In genomic region chr10:132313865-132314264, GRCh38 we compare ENCODE assay signal across 37 cellular contexts.
"Had no signal": no experiment of that assay in that cellular context is flagged by ENCODE, and none has a peak within 500 bp of the region (broad histone marks: within the 10 kb centered on the region; RNA-seq: fewer than 3 reads in every experiment).

No MANE protein-coding gene starts in this region.

- H3K4me1 Mint-ChIP-seq: activated naive CD8-positive, alpha-beta T cell treated with anti-CD3 and anti-CD28 coated beads, Interleukin-2, amount 10 ng/mL, durations not matched to agents 7 days and 5 days; central memory CD8-positive, alpha-beta T cell had no signal

- DNase-seq: activated CD4-positive, alpha-beta memory T cell treated with anti-CD3 and anti-CD28 coated beads, Interleukin-2, amount 10 ng/mL, durations not matched to agents 7 days and 5 days; activated CD4-positive, alpha-beta T cell treated with anti-CD3 and anti-CD28 coated beads for 1 hour; activated CD4-positive, alpha-beta T cell treated with anti-CD3 and anti-CD28 coated beads for 36 hours; activated CD4-positive, alpha-beta T cell treated with anti-CD3 and anti-CD28 coated beads for 48 hours; activated CD4-positive, alpha-beta T cell treated with anti-CD3 and anti-CD28 coated beads, Interleukin-2, amount 10 ng/mL, durations not matched to agents 7 days and 5 days; activated CD4-positive, alpha-beta T cell treated with anti-CD3 and anti-CD28 coated beads, Interleukin-2, amount 50 U/mL, for 48 hours; activated CD4-positive, CD25-positive, alpha-beta regulatory T cell; activated CD8-positive, alpha-beta memory T cell treated with anti-CD3 and anti-CD28 coated beads for 24 hours; activated CD8-positive, alpha-beta memory T cell treated with anti-CD3 and anti-CD28 coated beads, Interleukin-2, amount 10 ng/mL, durations not matched to agents 7 days and 5 days; activated CD8-positive, alpha-beta memory T cell treated with anti-CD3 and anti-CD28 coated beads, Interleukin-2, amount 50 U/mL, for 48 hours; activated CD8-positive, alpha-beta T cell treated with anti-CD3 and anti-CD28 coated beads, Interleukin-2, amount 10 ng/mL, durations not matched to agents 7 days and 5 days; activated effector memory CD4-positive, alpha-beta T cell treated with Interleukin-2 at 50 U/mL for 16 hours; activated gamma-delta T cell; activated naive CD4-positive, alpha-beta T cell treated with anti-CD3 and anti-CD28 coated beads, Interleukin-2, amount 50 U/mL, for 16 hours; activated naive CD4-positive, alpha-beta T cell treated with Interleukin-2 at 50 U/mL for 16 hours; activated naive CD8-positive, alpha-beta T cell treated with anti-CD3 and anti-CD28 coated beads, Interleukin-2, amount 10 ng/mL, durations not matched to agents 7 days and 5 days; activated naive CD8-positive, alpha-beta T cell treated with anti-CD3 and anti-CD28 coated beads, Interleukin-2, amount 50 U/mL, for 24 hours; activated T-cell treated with anti-CD3 and anti-CD28 coated beads, Interleukin-2, amount 50 U/mL, for 24 hours; activated T-cell treated with anti-CD3 and anti-CD28 coated beads, Interleukin-2, amount 50 U/mL, for 48 hours; amygdala; anterior cingulate cortex; caudate nucleus; cerebellar nuclear complex; SW 1271; T-helper 1 cell; T-helper 2 cell; T-helper 9 cell; WERI-Rb-1 had no signal

- H3K36me3 Mint-ChIP-seq: activated naive CD8-positive, alpha-beta T cell; activated naive CD8-positive, alpha-beta T cell treated with anti-CD3 and anti-CD28 coated beads, Interleukin-2, amount 10 ng/mL, durations not matched to agents 7 days and 5 days; brain; WTC11 had no signal

- H3K4me3 Mint-ChIP-seq: activated CD4-positive, alpha-beta memory T cell treated with anti-CD3 and anti-CD28 coated beads, Interleukin-2, amount 10 ng/mL, durations not matched to agents 7 days and 5 days; activated CD4-positive, alpha-beta T cell treated with anti-CD3 and anti-CD28 coated beads for 36 hours; activated CD4-positive, alpha-beta T cell treated with anti-CD3 and anti-CD28 coated beads, Interleukin-2, amount 10 ng/mL, durations not matched to agents 7 days and 5 days; activated CD8-positive, alpha-beta memory T cell treated with anti-CD3 and anti-CD28 coated beads, Interleukin-2, amount 10 ng/mL, durations not matched to agents 7 days and 5 days; activated CD8-positive, alpha-beta T cell treated with anti-CD3 and anti-CD28 coated beads, Interleukin-2, amount 10 ng/mL, durations not matched to agents 7 days and 5 days; activated naive CD8-positive, alpha-beta T cell; activated naive CD8-positive, alpha-beta T cell treated with anti-CD3 and anti-CD28 coated beads, Interleukin-2, amount 10 ng/mL, durations not matched to agents 7 days and 5 days; activated naive CD8-positive, alpha-beta T cell treated with anti-CD3 and anti-CD28 coated beads, Interleukin-2, amount 50 U/mL, for 24 hours; activated T-cell treated with anti-CD3 and anti-CD28 coated beads, Interleukin-2, amount 50 U/mL, for 24 hours; brain; central memory CD8-positive, alpha-beta T cell; T-helper 1 cell treated with Interleukin-12 subunit alpha and Interleukin-12 subunit beta and Interleukin-4 antibody, amounts not matched to agents 30 μg/mL and 1 μg/mL, for 36 hours; T-helper 2 cell treated with Interferon-gamma antibody and Interleukin-4, amounts not matched to agents 5 μg/mL and 100 μg/mL, for 36 hours; WTC11 had no signal

- H3K27me3 Mint-ChIP-seq: activated CD4-positive, alpha-beta T cell treated with anti-CD3 and anti-CD28 coated beads for 36 hours; activated naive CD8-positive, alpha-beta T cell treated with anti-CD3 and anti-CD28 coated beads, Interleukin-2, amount 50 U/mL, for 24 hours had no signal

- H3K4me3 ChIP-seq: cardiac muscle cell had no signal

- ATAC-seq: activated CD4-positive, alpha-beta T cell treated with anti-CD3 and anti-CD28 coated beads for 36 hours; activated CD4-positive, CD25-positive, alpha-beta regulatory T cell treated with anti-CD3 and anti-CD28 coated beads, Interleukin-2, amount 50 U/mL, for 24 hours; activated CD8-positive, alpha-beta memory T cell treated with anti-CD3 and anti-CD28 coated beads, Interleukin-2, amount 10 ng/mL, durations not matched to agents 7 days and 5 days; activated CD8-positive, alpha-beta T cell treated with anti-CD3 and anti-CD28 coated beads, Interleukin-2, amount 10 ng/mL, durations not matched to agents 7 days and 5 days; activated naive CD8-positive, alpha-beta T cell treated with anti-CD3 and anti-CD28 coated beads, Interleukin-2, amount 50 U/mL, for 24 hours; WTC11 had no signal

- H3K9me3 Mint-ChIP-seq: activated naive CD8-positive, alpha-beta T cell treated with anti-CD3 and anti-CD28 coated beads, Interleukin-2, amount 10 ng/mL, durations not matched to agents 7 days and 5 days; activated naive CD8-positive, alpha-beta T cell treated with anti-CD3 and anti-CD28 coated beads, Interleukin-2, amount 50 U/mL, for 24 hours; activated T-cell treated with anti-CD3 and anti-CD28 coated beads, Interleukin-2, amount 50 U/mL, for 24 hours; T-helper 1 cell treated with Interleukin-12 subunit alpha and Interleukin-12 subunit beta and Interleukin-4 antibody, amounts not matched to agents 30 μg/mL and 1 μg/mL, for 36 hours had no signal

- H3K36me3 ChIP-seq: cardiac muscle cell, WERI-Rb-1 had no signal

- H3K27ac Mint-ChIP-seq: activated CD4-positive, alpha-beta memory T cell treated with anti-CD3 and anti-CD28 coated beads, Interleukin-2, amount 10 ng/mL, durations not matched to agents 7 days and 5 days; activated CD4-positive, alpha-beta T cell treated with anti-CD3 and anti-CD28 coated beads for 36 hours; activated CD8-positive, alpha-beta memory T cell treated with anti-CD3 and anti-CD28 coated beads, Interleukin-2, amount 10 ng/mL, durations not matched to agents 7 days and 5 days; activated CD8-positive, alpha-beta T cell treated with anti-CD3 and anti-CD28 coated beads, Interleukin-2, amount 10 ng/mL, durations not matched to agents 7 days and 5 days; activated naive CD8-positive, alpha-beta T cell; activated naive CD8-positive, alpha-beta T cell treated with anti-CD3 and anti-CD28 coated beads, Interleukin-2, amount 10 ng/mL, durations not matched to agents 7 days and 5 days; activated naive CD8-positive, alpha-beta T cell treated with anti-CD3 and anti-CD28 coated beads, Interleukin-2, amount 50 U/mL, for 24 hours; activated T-cell treated with anti-CD3 and anti-CD28 coated beads, Interleukin-2, amount 50 U/mL, for 24 hours; activated T-helper 2 cell treated with anti-CD3 and anti-CD28 coated beads, Interferon-gamma antibody, Interleukin-2, Interleukin-4, amounts not matched to agents 10 μg/mL and 5 μg/mL and 100 μg/mL, durations not matched to agents 14 hours and 24 hours and 36 hours; brain; T-helper 1 cell treated with Interleukin-12 subunit alpha and Interleukin-12 subunit beta and Interleukin-4 antibody, amounts not matched to agents 30 μg/mL and 1 μg/mL, for 36 hours; T-helper 2 cell treated with Interferon-gamma antibody and Interleukin-4, amounts not matched to agents 5 μg/mL and 100 μg/mL, for 36 hours; WTC11 had no signal

- H3K27ac ChIP-seq: cardiac muscle cell, WERI-Rb-1 had no signal
